In genomic region chr20:60453388-60453787, GRCh38 we compare ENCODE assay signal across 17 cellular contexts.
"Had no signal": no experiment of that assay in that cellular context is flagged by ENCODE, and none has a peak within 500 bp of the region (broad histone marks: within the 10 kb centered on the region; RNA-seq: fewer than 3 reads in every experiment).

No MANE protein-coding gene starts in this region.

- ATAC-seq: gastroesophageal sphincter, heart left ventricle, left colon, left lobe of liver had no signal

- DNase-seq: dermis blood vessel endothelial cell; dorsolateral prefrontal cortex; effector CD4-positive, alpha-beta T cell; effector memory CD4-positive, alpha-beta T cell; esophagus squamous epithelium; foreskin fibroblast; heart left ventricle; hypothalamus; immature natural killer cell; kidney; kidney glomerular epithelial cell; left colon; left ventricle myocardium inferior; mammary epithelial cell; midbrain had no signal
